Comparison of ENCODE assay signal across 34 cellular contexts in genomic region chr13:60066206-60066605, GRCh38.
"Had no signal": no experiment of that assay in that cellular context is flagged by ENCODE, and none has a peak within 500 bp of the region (broad histone marks: within the 10 kb centered on the region; RNA-seq: fewer than 3 reads in every experiment).

No MANE protein-coding gene starts in this region.

- H3K36me3 Mint-ChIP-seq: activated naive CD8-positive, alpha-beta T cell had no signal

- H3K27me3 Mint-ChIP-seq: activated CD4-positive, alpha-beta memory T cell treated with anti-CD3 and anti-CD28 coated beads, Interleukin-2, amount 10 ng/mL, durations not matched to agents 7 days and 5 days; activated CD8-positive, alpha-beta memory T cell treated with anti-CD3 and anti-CD28 coated beads, Interleukin-2, amount 10 ng/mL, durations not matched to agents 7 days and 5 days; activated naive CD4-positive, alpha-beta T cell treated with anti-CD3 and anti-CD28 coated beads, Interleukin-2, amount 10 ng/mL, durations not matched to agents 7 days and 5 days; activated naive CD8-positive, alpha-beta T cell; activated naive CD8-positive, alpha-beta T cell treated with anti-CD3 and anti-CD28 coated beads, Interleukin-2, amount 50 U/mL, for 24 hours; brain had no signal

- ATAC-seq: activated CD8-positive, alpha-beta memory T cell treated with anti-CD3 and anti-CD28 coated beads, Interleukin-2, amount 10 ng/mL, durations not matched to agents 7 days and 5 days; activated naive CD8-positive, alpha-beta T cell treated with anti-CD3 and anti-CD28 coated beads, Interleukin-2, amount 50 U/mL, for 24 hours; PC-3; Right ventricle myocardium inferior; SK-N-SH treated with all-trans-retinoic acid at 6 μM for 48 hours had no signal

- H3K9me3 ChIP-seq: Peyer's patch had no signal

- H3K4me3 Mint-ChIP-seq: activated CD4-positive, alpha-beta memory T cell treated with anti-CD3 and anti-CD28 coated beads, Interleukin-2, amount 10 ng/mL, durations not matched to agents 7 days and 5 days; activated CD8-positive, alpha-beta memory T cell treated with anti-CD3 and anti-CD28 coated beads, Interleukin-2, amount 10 ng/mL, durations not matched to agents 7 days and 5 days; activated naive CD4-positive, alpha-beta T cell treated with anti-CD3 and anti-CD28 coated beads, Interleukin-2, amount 10 ng/mL, durations not matched to agents 7 days and 5 days; activated naive CD8-positive, alpha-beta T cell; activated naive CD8-positive, alpha-beta T cell treated with anti-CD3 and anti-CD28 coated beads, Interleukin-2, amount 50 U/mL, for 24 hours; brain had no signal

- H3K4me1 Mint-ChIP-seq: activated CD4-positive, alpha-beta memory T cell treated with anti-CD3 and anti-CD28 coated beads, Interleukin-2, amount 10 ng/mL, durations not matched to agents 7 days and 5 days; activated CD8-positive, alpha-beta memory T cell treated with anti-CD3 and anti-CD28 coated beads, Interleukin-2, amount 10 ng/mL, durations not matched to agents 7 days and 5 days; activated naive CD4-positive, alpha-beta T cell treated with anti-CD3 and anti-CD28 coated beads, Interleukin-2, amount 10 ng/mL, durations not matched to agents 7 days and 5 days; activated naive CD8-positive, alpha-beta T cell treated with anti-CD3 and anti-CD28 coated beads, Interleukin-2, amount 50 U/mL, for 24 hours; brain had no signal

- H3K9me3 Mint-ChIP-seq: activated naive CD4-positive, alpha-beta T cell treated with anti-CD3 and anti-CD28 coated beads, Interleukin-2, amount 10 ng/mL, durations not matched to agents 7 days and 5 days; activated naive CD8-positive, alpha-beta T cell treated with anti-CD3 and anti-CD28 coated beads, Interleukin-2, amount 50 U/mL, for 24 hours had no signal

- H3K27ac ChIP-seq: Peyer's patch, RWPE1, WERI-Rb-1 had no signal

- H3K27ac Mint-ChIP-seq: activated CD4-positive, alpha-beta memory T cell treated with anti-CD3 and anti-CD28 coated beads, Interleukin-2, amount 10 ng/mL, durations not matched to agents 7 days and 5 days; activated CD8-positive, alpha-beta memory T cell treated with anti-CD3 and anti-CD28 coated beads, Interleukin-2, amount 10 ng/mL, durations not matched to agents 7 days and 5 days; activated naive CD4-positive, alpha-beta T cell treated with anti-CD3 and anti-CD28 coated beads, Interleukin-2, amount 10 ng/mL, durations not matched to agents 7 days and 5 days; activated naive CD8-positive, alpha-beta T cell; activated naive CD8-positive, alpha-beta T cell treated with anti-CD3 and anti-CD28 coated beads, Interleukin-2, amount 50 U/mL, for 24 hours; brain had no signal

- H3K27me3 ChIP-seq: MG63, Peyer's patch had no signal

- DNase-seq: activated CD4-positive, alpha-beta memory T cell treated with anti-CD3 and anti-CD28 coated beads, Interleukin-2, amount 10 ng/mL, durations not matched to agents 7 days and 5 days; activated CD4-positive, alpha-beta T cell treated with anti-CD3 and anti-CD28 coated beads for 1 hour; activated CD4-positive, alpha-beta T cell treated with anti-CD3 and anti-CD28 coated beads for 48 hours; activated CD4-positive, CD25-positive, alpha-beta regulatory T cell; activated CD8-positive, alpha-beta memory T cell treated with anti-CD3 and anti-CD28 coated beads for 24 hours; activated CD8-positive, alpha-beta memory T cell treated with anti-CD3 and anti-CD28 coated beads, Interleukin-2, amount 10 ng/mL, durations not matched to agents 7 days and 5 days; activated CD8-positive, alpha-beta memory T cell treated with anti-CD3 and anti-CD28 coated beads, Interleukin-2, amount 50 U/mL, for 48 hours; activated effector memory CD4-positive, alpha-beta T cell treated with Interleukin-2 at 50 U/mL for 16 hours; activated naive CD4-positive, alpha-beta T cell treated with anti-CD3 and anti-CD28 coated beads, Interleukin-2, amount 10 ng/mL, durations not matched to agents 7 days and 5 days; activated naive CD8-positive, alpha-beta T cell treated with anti-CD3 and anti-CD28 coated beads, Interleukin-2, amount 50 U/mL, for 24 hours; activated T-cell treated with anti-CD3 and anti-CD28 coated beads, Interleukin-2, amount 50 U/mL, for 48 hours; anterior cingulate cortex; central memory CD4-positive, alpha-beta T cell; Karpas-422; MG63; NCI-H1048; NCI-H1105 treated with DMSO at 0.1 percent for 48 hours; NCI-H1436; NCI-H1694; NCI-H2107; NCI-H2171; NCI-H510A; NCI-H526; NK-92 treated with Interleukin-12 subunit alpha and Interleukin-12 subunit beta, amount 100 ng/mL, for 24 hours; PC-3; Peyer's patch; SIG-M5; T1000; WERI-Rb-1 had no signal
